In the genomic region with DNA sequence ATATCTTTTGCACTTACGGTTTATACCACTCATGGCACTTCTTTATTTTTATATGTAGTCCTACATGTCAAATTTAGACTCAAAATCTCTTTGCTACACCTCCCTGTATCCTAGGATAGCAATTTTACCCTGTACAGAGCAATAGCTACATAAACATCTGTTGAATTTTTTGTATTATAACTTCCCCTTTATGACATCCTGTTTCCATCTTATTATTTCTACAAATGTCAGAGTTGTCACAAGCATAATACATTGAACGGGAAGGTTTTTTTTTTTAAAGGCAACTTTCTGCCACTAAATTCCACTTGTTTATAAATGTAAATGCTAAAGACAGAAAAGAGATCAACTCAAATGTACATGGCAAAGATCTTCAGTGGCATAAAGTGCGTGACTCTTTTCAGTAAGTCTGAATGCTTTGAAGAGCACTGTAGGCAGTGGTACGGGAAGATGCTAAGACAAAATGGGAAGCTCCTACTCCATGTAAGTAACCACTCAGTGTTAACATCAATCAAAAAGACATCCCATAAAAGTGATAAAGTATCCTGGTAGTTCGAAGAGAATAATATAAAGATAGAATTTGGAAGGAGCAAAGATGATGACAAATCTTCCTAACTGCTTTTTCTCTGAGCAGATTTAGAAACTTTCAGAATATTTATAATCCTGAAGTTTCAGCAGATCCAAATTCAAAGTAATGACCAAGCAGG, we compare ENCODE assay signal across 13 cellular contexts. TPM values are rescaled to one million over a fixed set of nuclear protein-coding genes. Genes with fewer than 3 reads are reported as not detected.
DNase-seq lines count a peak whose midpoint lies in the region; ATAC-seq, FAIRE-seq and TF ChIP-seq lines count a peak whose summit lies in the region.
"Had no signal": no experiment of that assay in that cellular context is flagged by ENCODE, and none has a peak within 500 bp of the region (broad histone marks: within the 10 kb centered on the region; RNA-seq: fewer than 3 reads in every experiment).

No MANE protein-coding gene starts in this region.

- ATAC-seq in left lung (peak; percentile 30), GM19467 (IDR thresholded peaks at IDR 0.05; ENCODE audit: unreplicated experiment) (no peak), GM21381 (IDR thresholded peaks at IDR 0.05; ENCODE audit: unreplicated experiment) (no peak)

- no peaks in the 10 kb centered on the region; a peak in 1 of 22 replicates for H3K9me3 ChIP-seq in BLaER1 treated with 17β-estradiol and CSF1 and Interleukin-3, amounts not matched to agents 10 nM and 100 nM (replicated peaks in 1 of 11)
- H3K9me3 ChIP-seq in SK-N-MC (ENCODE audit: low read depth, low read length), result no peaks in the 10 kb centered on the region
- H3K9me3 ChIP-seq in left lung, result no peaks in the 10 kb centered on the region
- H3K9me3 ChIP-seq: stomach had no signal

- H3K4me1 ChIP-seq in BLaER1 treated with 17β-estradiol and CSF1 and Interleukin-3, amounts not matched to agents 10 nM and 100 nM, result peaks cover 43 to 100% (median 56%) of the 10 kb centered on the region in 10 experiments
- H3K4me1 ChIP-seq in left lung, result peaks cover 8 to 83% of the 10 kb centered on the region in 2 donors

- intact Hi-C loops in left lung (cut with DNase I), result no loop called here

- no peaks in the 10 kb centered on the region for H3K27me3 ChIP-seq in BLaER1 treated with 17β-estradiol and CSF1 and Interleukin-3, amounts not matched to agents 10 nM and 100 nM
- H3K27me3 ChIP-seq in left lung, result no peaks in the 10 kb centered on the region
- H3K27me3 ChIP-seq: stomach had no signal

- FAIRE-seq in GM18507 (lab: Jason Lieb, UNC), result peak; percentile 36

- peak overlapping the region in 5 of 11 experiments; percentile 28 to 63 (median 47); a peak in 6 of 22 replicates for H3K9ac ChIP-seq in BLaER1 treated with 17β-estradiol and CSF1 and Interleukin-3, amounts not matched to agents 10 nM and 100 nM
- H3K9ac ChIP-seq in SK-N-MC (ENCODE audit: insufficient read length), result no peak overlapping the region

- peak overlapping the region; percentile 5 to 76 (median 57); a peak in 19 of 22 replicates for H3K27ac ChIP-seq in BLaER1 treated with 17β-estradiol and CSF1 and Interleukin-3, amounts not matched to agents 10 nM and 100 nM
- peak overlapping the region; percentile 35; the same call in 1 of the 2 replicates for H3K27ac ChIP-seq in SK-N-MC
- H3K27ac ChIP-seq in left lung, result peak overlapping the region; percentile 5 to 66
- H3K27ac ChIP-seq: C4-2B had no signal

- peaks cover 16 to 100% (median 71%) of the 10 kb centered on the region in 11 experiments; a peak in 19 of 22 replicates for H4K20me1 ChIP-seq in BLaER1 treated with 17β-estradiol and CSF1 and Interleukin-3, amounts not matched to agents 10 nM and 100 nM

- no peak for TF ChIP-seq CTCF in left lung (IDR thresholded peaks at IDR 0.05)

- peak overlapping the region in 1 of 10 experiments; percentile 10; a peak in 2 of 20 replicates for H3K4me3 ChIP-seq in BLaER1 treated with 17β-estradiol and CSF1 and Interleukin-3, amounts not matched to agents 10 nM and 100 nM
- H3K4me3 ChIP-seq in SK-N-MC (no peak overlapping the region), left lung (no peak overlapping the region)
- H3K4me3 ChIP-seq: stomach had no signal

- H3K4me2 ChIP-seq in BLaER1 treated with 17β-estradiol and CSF1 and Interleukin-3, amounts not matched to agents 10 nM and 100 nM, result peak overlapping the region; percentile 56 to 92 (median 70)

- peaks cover 31 to 61% (median 47%) of the 10 kb centered on the region in 11 experiments; a peak in 21 of 22 replicates for H3K36me3 ChIP-seq in BLaER1 treated with 17β-estradiol and CSF1 and Interleukin-3, amounts not matched to agents 10 nM and 100 nM
- H3K36me3 ChIP-seq in SK-N-MC (ENCODE audit: insufficient read depth, low read length) (no peaks in the 10 kb centered on the region), left lung (no peaks in the 10 kb centered on the region)
- H3K36me3 ChIP-seq: stomach had no signal

- DNase-seq in GM18507 (ENCODE audit: extremely low spot score, insufficient read length, low read depth), result no peak
- DNase-seq in SK-N-MC (ENCODE audit: low read depth, low spot score), result no peak
- DNase-seq in left lung, result no peak
- DNase-seq in activated effector memory CD4-positive, alpha-beta T cell treated with Interleukin-2 at 50 U/mL for 16 hours, result no peak
- no peak for DNase-seq in DMS114 treated with DMSO at 0.1 percent for 48 hours (lab: John Stamatoyannopoulos, UW; ENCODE audit: unreplicated experiment)
- DNase-seq: hippocampal formation, mesenchymal stem cell, NCI-H187 treated with DMSO at 0.1 percent for 48 hours, stomach had no signal

RNA-seq across cellular contexts. Expression of a gene that starts 26.8 kb away (rescaled TPM):
- total RNA-seq in left lung, result 10 to 100 TPM; 41.5 to 55.0 TPM
